Comparison of ENCODE assay signal across 1 cellular context in the genomic region with DNA sequence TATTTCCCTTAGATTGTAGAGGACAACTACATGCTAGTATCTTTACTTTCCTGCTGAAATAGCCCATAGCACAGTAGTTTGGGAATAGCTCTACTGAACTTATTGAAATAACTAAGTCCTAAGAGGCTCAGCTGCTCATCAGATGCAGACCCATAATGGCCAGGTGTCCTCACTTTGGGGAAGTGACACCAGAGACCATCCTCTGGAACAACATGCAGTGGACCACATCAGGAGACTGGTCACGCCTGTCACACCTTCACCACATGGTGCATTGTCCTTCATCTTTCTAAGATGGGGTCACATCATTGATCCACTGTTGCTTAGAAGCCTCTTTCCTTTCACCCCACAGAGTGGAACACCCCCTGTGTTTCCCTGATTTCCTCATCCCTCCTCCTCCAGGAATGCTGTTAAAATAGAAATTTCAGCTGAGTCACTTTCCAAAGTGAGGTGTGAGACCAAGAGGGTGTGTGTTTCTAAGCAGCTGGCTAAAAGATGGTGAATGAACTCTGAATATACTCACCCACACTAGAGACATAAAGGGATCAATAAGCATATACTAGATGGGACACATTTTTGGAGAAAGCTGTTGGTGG.
A peak's percentile ranks its signal among the peaks of the same experiment; 100 is the strongest.
TF ChIP-seq lines count a peak whose summit lies in the region.

No MANE protein-coding gene starts in this region.

TF ChIP-seq in GM12878, 131 proteins besides CTCF, POLR2A, EP300 and RAD21 (continued from another document):
- no peak for TF ChIP-seq SRF (IDR thresholded peaks at IDR 0.05; ENCODE audit: low read depth in 2 of 2, low read length in 2 of 2)
- no peak for TF ChIP-seq ZNF207 (IDR thresholded peaks at IDR 0.05; ENCODE audit: borderline replicate concordance)
- TF ChIP-seq, protein P1, sequence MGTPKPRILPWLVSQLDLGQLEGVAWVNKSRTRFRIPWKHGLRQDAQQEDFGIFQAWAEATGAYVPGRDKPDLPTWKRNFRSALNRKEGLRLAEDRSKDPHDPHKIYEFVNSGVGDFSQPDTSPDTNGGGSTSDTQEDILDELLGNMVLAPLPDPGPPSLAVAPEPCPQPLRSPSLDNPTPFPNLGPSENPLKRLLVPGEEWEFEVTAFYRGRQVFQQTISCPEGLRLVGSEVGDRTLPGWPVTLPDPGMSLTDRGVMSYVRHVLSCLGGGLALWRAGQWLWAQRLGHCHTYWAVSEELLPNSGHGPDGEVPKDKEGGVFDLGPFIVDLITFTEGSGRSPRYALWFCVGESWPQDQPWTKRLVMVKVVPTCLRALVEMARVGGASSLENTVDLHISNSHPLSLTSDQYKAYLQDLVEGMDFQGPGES (IDR thresholded peaks at IDR 0.05), result no peak
- peak; percentile 32 to 77; a peak in 3 of 4 replicates for TF ChIP-seq BHLHE40 (IDR thresholded peaks at IDR 0.05; ENCODE audit: borderline replicate concordance in 1 of 2, low read depth in 2 of 2, low read length in 1 of 2)
- peak; percentile 81 for TF ChIP-seq SPI1 (IDR thresholded peaks at IDR 0.05; ENCODE audit: borderline replicate concordance, insufficient read depth, low read depth, low read length)
- TF ChIP-seq MTA2 (IDR thresholded peaks at IDR 0.05; ENCODE audit: low read depth), result 0 out of 2 replicates have a peak, but pooled peaks have one; percentile 17
- TF ChIP-seq DPF2 (IDR thresholded peaks at IDR 0.05), result 0 out of 2 replicates have a peak, but pooled peaks have one; percentile 22
- TF ChIP-seq CEBPB (IDR thresholded peaks at IDR 0.05; ENCODE audit: borderline replicate concordance in 1 of 2, low read depth in 2 of 2, low read length in 2 of 2), result no peak
TF ChIP-seq in GM12878: peak in this region for 11.
